In the genomic region with DNA sequence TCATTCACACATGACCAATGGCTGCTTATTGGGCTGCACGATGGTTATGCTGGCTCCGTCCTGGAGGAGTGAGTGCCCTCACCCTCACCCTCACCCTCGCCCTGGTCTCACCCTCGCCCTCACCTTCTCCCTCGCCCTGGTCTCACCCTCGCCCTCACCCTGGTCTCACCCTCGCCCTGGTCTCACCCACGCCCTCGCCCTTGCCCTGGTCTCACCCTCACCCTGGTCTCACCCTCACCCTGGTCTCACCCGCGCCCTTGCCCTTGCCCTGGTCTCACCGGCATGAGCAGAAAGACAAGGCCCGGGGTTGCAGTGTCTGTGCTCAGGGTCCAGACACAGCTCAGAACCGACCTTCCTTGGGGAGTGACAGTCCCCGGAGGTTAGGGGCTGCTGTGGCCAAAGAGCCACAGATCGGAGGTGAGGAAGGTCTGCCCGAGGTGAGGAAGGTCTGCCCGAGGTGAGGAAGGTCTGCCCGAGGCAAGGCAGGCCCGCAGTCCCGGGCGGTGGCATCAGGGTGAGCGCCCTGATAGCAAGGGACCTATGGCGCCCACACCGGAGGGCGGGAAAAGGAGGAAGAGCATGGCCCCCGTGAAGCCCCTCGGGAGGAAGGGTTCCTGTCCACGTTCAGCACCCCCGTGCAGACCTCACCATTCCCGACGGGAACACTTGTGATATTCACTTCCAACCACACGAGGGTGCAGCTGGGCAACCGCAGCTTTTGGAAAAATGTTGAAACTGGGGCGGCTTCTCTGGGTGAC, we compare ENCODE assay signal across 8 cellular contexts.
A peak's percentile ranks its signal among the peaks of the same experiment; 100 is the strongest.
DNase-seq lines count a peak whose midpoint lies in the region; TF ChIP-seq lines count a peak whose summit lies in the region.

No MANE protein-coding gene starts in this region.

- peak; percentile 64 for DNase-seq in NCI-H82 (lab: John Stamatoyannopoulos, UW)
- DNase-seq in NCI-H82 treated with DMSO at 0.1 percent for 48 hours (lab: John Stamatoyannopoulos, UW; ENCODE audit: unreplicated experiment): no peak
- DNase-seq in anterior cingulate cortex (lab: John Stamatoyannopoulos, UW): peak in 34 of 58 donors; percentile 8 to 66 (median 42)
- peak; percentile 87 for DNase-seq in hepatic stellate cell (ENCODE audit: low spot score)
- DNase-seq in spleen: no peak
- DNase-seq in LoVo (ENCODE audit: low spot score): no peak
- no peak for DNase-seq in DMS153 (lab: John Stamatoyannopoulos, UW)
- DNase-seq in activated naive CD4-positive, alpha-beta T cell treated with anti-CD3 and anti-CD28 coated beads for 36 hours: no peak

- H3K4me1 Mint-ChIP-seq in activated naive CD4-positive, alpha-beta T cell treated with anti-CD3 and anti-CD28 coated beads for 36 hours (ENCODE audit: low read depth): no peaks in the 10 kb centered on the region

- H3K4me1 ChIP-seq in spleen: peaks cover 0 to 14% (median 4%) of the 10 kb centered on the region in 6 donors

- whole genome bisulfite sequencing in spleen, 5 donors: 70 to 83% (median 78%) methylated on average over 34 to 35 of the region's 35 CpGs

- H3K27ac ChIP-seq in spleen: no peak overlapping the region

- H3K27me3 ChIP-seq in spleen (replicated peaks in 1 of 7): no peaks in the 10 kb centered on the region

- no peak for TF ChIP-seq POLR2A in spleen (IDR thresholded peaks at IDR 0.05)

- H3K27ac Mint-ChIP-seq in activated naive CD4-positive, alpha-beta T cell treated with anti-CD3 and anti-CD28 coated beads for 36 hours: no peak overlapping the region

- CTCF ChIA-PET in activated naive CD4-positive, alpha-beta T cell treated with anti-CD3 and anti-CD28 coated beads for 36 hours (lab: Charles Lee): interaction anchor here (0.6 to 0.8 kb wide), 3 partner anchors 86 to 206 kb away, joined by 3 to 5 read pairs (median 3); no protein-coding TSS in a partner anchor

- no peaks in the 10 kb centered on the region for H3K36me3 ChIP-seq in spleen

- no peaks in the 10 kb centered on the region for H3K27me3 Mint-ChIP-seq in activated naive CD4-positive, alpha-beta T cell treated with anti-CD3 and anti-CD28 coated beads for 36 hours (ENCODE audit: low read depth)

- TF ChIP-seq CTCF in spleen (IDR thresholded peaks at IDR 0.05 in 8 of 11, conservative IDR thresholded peaks at IDR 0.05 in 3 of 11): peak in 8 of 11 experiments; percentile 29 to 67 (median 56)

- H3K4me3 ChIP-seq in spleen: no peak overlapping the region

- no peaks in the 10 kb centered on the region for H3K9me3 Mint-ChIP-seq in activated naive CD4-positive, alpha-beta T cell treated with anti-CD3 and anti-CD28 coated beads for 36 hours

- no peak overlapping the region for H3K4me3 Mint-ChIP-seq in activated naive CD4-positive, alpha-beta T cell treated with anti-CD3 and anti-CD28 coated beads for 36 hours

- intact Hi-C loops in spleen (cut with DNase I; ENCODE audit: low total_unique reads): no loop called here
- intact Hi-C loops in activated naive CD4-positive, alpha-beta T cell treated with anti-CD3 and anti-CD28 coated beads for 36 hours (cut with micrococcal nuclease): no loop called here

- H3K36me3 Mint-ChIP-seq in activated naive CD4-positive, alpha-beta T cell treated with anti-CD3 and anti-CD28 coated beads for 36 hours (ENCODE audit: low read depth): no peaks in the 10 kb centered on the region

- H3K9me3 ChIP-seq in spleen: no peaks in the 10 kb centered on the region

Comparison
In these comparisons a context has a peak if more than half of its experiments do, and no peak if none do; other contexts are left out.
1. DNase-seq: peak in NCI-H82 (single experiment), anterior cingulate cortex (34 of 58) and hepatic stellate cell (single experiment); none in NCI-H82 treated with DMSO at 0.1 percent for 48 hours (single experiment), spleen (single experiment), LoVo (single experiment), DMS153 (single experiment) and activated naive CD4-positive, alpha-beta T cell treated with anti-CD3 and anti-CD28 coated beads for 36 hours (single experiment).